1 cellular context compared by ENCODE assay signal in the genomic region with DNA sequence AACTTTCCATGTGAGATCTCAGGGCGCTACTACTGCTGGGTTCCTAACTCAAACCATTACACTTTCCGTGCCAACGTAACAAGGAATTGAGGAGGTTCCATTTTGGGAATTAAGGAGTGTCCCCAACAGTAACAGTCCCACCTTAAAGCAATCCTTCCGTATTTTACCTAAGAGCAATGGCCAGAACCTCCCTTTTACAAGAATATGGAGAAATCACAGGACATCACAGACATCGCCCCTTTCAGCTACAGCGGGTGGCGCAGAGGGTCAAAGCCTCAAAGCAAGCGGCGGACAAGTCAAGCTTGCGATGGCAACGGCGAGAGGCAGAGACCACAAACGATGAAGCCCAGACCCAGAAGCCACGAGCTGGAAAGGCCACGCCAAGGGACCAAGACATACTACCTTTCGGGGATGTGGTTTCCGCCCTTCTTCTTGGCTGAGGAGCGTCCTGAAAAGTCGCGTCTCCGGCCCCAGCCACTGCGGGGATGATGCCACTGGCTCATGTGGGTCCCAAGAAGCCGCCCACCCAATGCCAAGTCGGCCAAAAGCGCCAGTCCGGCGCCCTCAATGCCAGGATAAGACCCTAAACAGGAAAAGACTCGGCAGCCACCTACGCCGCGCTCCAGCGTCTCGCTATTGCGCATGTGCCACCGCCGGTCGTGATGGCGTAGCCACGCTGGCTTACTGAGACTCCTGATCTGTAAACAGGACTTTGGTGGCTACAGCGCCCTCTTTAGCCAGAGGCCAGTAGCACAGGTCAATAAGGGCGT.
TF ChIP-seq lines count a peak whose summit lies in the region.

Gene DUSP11 (minus strand): TSS at position 632 of the 770 bp plus-strand sequence. CDS start 129 bp downstream, at position 503.

TF ChIP-seq in GM12878, 131 proteins besides CTCF, POLR2A, EP300 and RAD21 (continued from another document):
- TF ChIP-seq, protein P1, sequence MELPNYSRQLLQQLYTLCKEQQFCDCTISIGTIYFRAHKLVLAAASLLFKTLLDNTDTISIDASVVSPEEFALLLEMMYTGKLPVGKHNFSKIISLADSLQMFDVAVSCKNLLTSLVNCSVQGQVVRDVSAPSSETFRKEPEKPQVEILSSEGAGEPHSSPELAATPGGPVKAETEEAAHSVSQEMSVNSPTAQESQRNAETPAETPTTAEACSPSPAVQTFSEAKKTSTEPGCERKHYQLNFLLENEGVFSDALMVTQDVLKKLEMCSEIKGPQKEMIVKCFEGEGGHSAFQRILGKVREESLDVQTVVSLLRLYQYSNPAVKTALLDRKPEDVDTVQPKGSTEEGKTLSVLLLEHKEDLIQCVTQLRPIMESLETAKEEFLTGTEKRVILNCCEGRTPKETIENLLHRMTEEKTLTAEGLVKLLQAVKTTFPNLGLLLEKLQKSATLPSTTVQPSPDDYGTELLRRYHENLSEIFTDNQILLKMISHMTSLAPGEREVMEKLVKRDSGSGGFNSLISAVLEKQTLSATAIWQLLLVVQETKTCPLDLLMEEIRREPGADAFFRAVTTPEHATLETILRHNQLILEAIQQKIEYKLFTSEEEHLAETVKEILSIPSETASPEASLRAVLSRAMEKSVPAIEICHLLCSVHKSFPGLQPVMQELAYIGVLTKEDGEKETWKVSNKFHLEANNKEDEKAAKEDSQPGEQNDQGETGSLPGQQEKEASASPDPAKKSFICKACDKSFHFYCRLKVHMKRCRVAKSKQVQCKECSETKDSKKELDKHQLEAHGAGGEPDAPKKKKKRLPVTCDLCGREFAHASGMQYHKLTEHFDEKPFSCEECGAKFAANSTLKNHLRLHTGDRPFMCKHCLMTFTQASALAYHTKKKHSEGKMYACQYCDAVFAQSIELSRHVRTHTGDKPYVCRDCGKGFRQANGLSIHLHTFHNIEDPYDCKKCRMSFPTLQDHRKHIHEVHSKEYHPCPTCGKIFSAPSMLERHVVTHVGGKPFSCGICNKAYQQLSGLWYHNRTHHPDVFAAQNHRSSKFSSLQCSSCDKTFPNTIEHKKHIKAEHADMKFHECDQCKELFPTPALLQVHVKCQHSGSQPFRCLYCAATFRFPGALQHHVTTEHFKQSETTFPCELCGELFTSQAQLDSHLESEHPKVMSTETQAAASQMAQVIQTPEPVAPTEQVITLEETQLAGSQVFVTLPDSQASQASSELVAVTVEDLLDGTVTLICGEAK (IDR thresholded peaks at IDR 0.05; ENCODE audit: borderline replicate concordance) = peak; percentile 65; the same call in 1 of the 2 replicates
- TF ChIP-seq ETV6 (conservative IDR thresholded peaks at IDR 0.05 in 1 of 2, IDR thresholded peaks at IDR 0.05 in 1 of 2; ENCODE audit: borderline replicate concordance in 1 of 2, low read depth in 1 of 2) (no peak), RELA (IDR thresholded peaks at IDR 0.05; ENCODE audit: borderline replicate concordance, partially characterized antibody) (no peak), TBL1XR1 (IDR thresholded peaks at IDR 0.05; ENCODE audit: low read depth, low read length) (peak; percentile 65; the same call in 1 of the 2 replicates), NBN (IDR thresholded peaks at IDR 0.05) (0 out of 2 replicates have a peak, but pooled peaks have one; percentile 42), NRF1 (conservative IDR thresholded peaks at IDR 0.05; ENCODE audit: low read depth, low read length) (peak; percentile 70), HDAC6 (IDR thresholded peaks at IDR 0.05; ENCODE audit: unreplicated experiment) (peak; percentile 63), POLR2AphosphoS5 (IDR thresholded peaks at IDR 0.05; ENCODE audit: low read length) (peak; percentile 80), E2F8 (IDR thresholded peaks at IDR 0.05; ENCODE audit: low read depth, partially characterized antibody) (no peak), CBFB (IDR thresholded peaks at IDR 0.05; ENCODE audit: low read depth) (peak; percentile 83), RFX5 (IDR thresholded peaks at IDR 0.05; ENCODE audit: low read depth, low read length) (peak; percentile 52; the same call in 1 of the 2 replicates), SUZ12 (IDR thresholded peaks at IDR 0.05; ENCODE audit: unreplicated experiment) (no peak), HCFC1 (IDR thresholded peaks at IDR 0.05; ENCODE audit: low read length) (peak; percentile 30; the same call in 1 of the 2 replicates), RELB (IDR thresholded peaks at IDR 0.05; ENCODE audit: low read depth) (peak; percentile 40; the same call in 1 of the 2 replicates), LARP7 (IDR thresholded peaks at IDR 0.05) (no peak; the same call in none of the 2 replicates), E4F1 (IDR thresholded peaks at IDR 0.05; ENCODE audit: borderline replicate concordance, partially characterized antibody) (peak; percentile 34), BHLHE40 (IDR thresholded peaks at IDR 0.05; ENCODE audit: borderline replicate concordance in 1 of 2, low read depth in 2 of 2, low read length in 1 of 2) (peak; percentile 53 to 71; a peak in 3 of 4 replicates), BCL11A (IDR thresholded peaks at IDR 0.05; ENCODE audit: low read depth, low read length) (no peak), RB1 (IDR thresholded peaks at IDR 0.05; ENCODE audit: borderline replicate concordance) (peak; percentile 45; the same call in 1 of the 2 replicates), CHD2 (IDR thresholded peaks at IDR 0.05; ENCODE audit: borderline replicate concordance, low read depth, low read length) (no peak), EED (IDR thresholded peaks at IDR 0.05; ENCODE audit: low read depth) (no peak), DPF2 (IDR thresholded peaks at IDR 0.05) (peak; percentile 38; the same call in 1 of the 2 replicates), SIN3A (IDR thresholded peaks at IDR 0.05; ENCODE audit: low read depth, low read length) (0 out of 2 replicates have a peak, but pooled peaks have one; percentile 75), CREB1 (IDR thresholded peaks at IDR 0.05; ENCODE audit: low read depth) (peak; percentile 86), ATF7 (IDR thresholded peaks at IDR 0.05; ENCODE audit: low read depth) (peak; percentile 62), CHD1 (IDR thresholded peaks at IDR 0.05; ENCODE audit: low read depth, low read length) (peak; percentile 49; the same call in 1 of the 2 replicates), ZNF274 (IDR thresholded peaks at IDR 0.05; ENCODE audit: insufficient read depth, insufficient read length) (no peak), SREBF2 (IDR thresholded peaks at IDR 0.05; ENCODE audit: low read length) (no peak), BRCA1 (IDR thresholded peaks at IDR 0.05; ENCODE audit: low read depth, low read length) (no peak)
- TF ChIP-seq, protein P2, sequence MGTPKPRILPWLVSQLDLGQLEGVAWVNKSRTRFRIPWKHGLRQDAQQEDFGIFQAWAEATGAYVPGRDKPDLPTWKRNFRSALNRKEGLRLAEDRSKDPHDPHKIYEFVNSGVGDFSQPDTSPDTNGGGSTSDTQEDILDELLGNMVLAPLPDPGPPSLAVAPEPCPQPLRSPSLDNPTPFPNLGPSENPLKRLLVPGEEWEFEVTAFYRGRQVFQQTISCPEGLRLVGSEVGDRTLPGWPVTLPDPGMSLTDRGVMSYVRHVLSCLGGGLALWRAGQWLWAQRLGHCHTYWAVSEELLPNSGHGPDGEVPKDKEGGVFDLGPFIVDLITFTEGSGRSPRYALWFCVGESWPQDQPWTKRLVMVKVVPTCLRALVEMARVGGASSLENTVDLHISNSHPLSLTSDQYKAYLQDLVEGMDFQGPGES (IDR thresholded peaks at IDR 0.05) = no peak
TF ChIP-seq in GM12878: peak in this region for 39.
